ENCODE assay signal across 8 cellular contexts in the genomic region with DNA sequence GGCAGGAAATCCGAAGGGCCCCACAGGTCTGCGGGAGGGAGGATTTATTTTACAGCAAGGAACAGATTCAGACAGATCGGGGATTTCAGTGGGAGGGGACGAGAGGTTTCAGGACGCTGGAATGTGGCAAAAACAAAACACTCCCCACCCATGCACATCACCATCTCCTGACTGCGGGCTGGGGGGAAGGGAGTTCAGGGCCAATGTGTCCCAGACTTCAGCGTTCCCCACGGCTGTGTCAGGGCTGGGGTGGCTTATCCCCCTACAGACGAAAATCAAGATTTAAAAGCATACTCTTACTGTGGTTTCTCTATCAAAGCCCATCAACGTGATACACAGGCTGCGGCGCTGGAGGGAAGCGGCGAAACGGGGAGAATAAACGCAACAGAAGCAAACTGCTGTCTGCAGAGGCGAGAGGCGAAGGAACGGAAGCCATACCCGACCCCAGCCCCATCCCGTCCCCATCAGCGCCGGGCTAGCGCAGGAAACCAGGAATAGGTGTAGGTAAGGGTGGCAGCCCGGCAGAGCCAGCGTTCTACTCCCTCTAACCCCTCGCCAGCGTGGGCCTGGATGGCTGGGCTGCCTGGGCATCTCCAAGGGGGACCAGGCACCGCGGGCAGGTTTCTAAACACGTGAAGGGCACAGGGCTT. TPM values are rescaled to one million over a fixed set of nuclear protein-coding genes. Genes with fewer than 3 reads are reported as not detected.
DNase-seq lines count a peak whose midpoint lies in the region; ATAC-seq and TF ChIP-seq lines count a peak whose summit lies in the region.

No MANE protein-coding gene starts in this region.

- H3K9me3 Mint-ChIP-seq in CD14-positive monocyte, result peaks cover 0 to 42% (median 36%) of the 10 kb centered on the region in 7 donors

- peaks cover 82 to 99% (median 92%) of the 10 kb centered on the region in 3 donors for H3K27me3 Mint-ChIP-seq in CD14-positive monocyte (ENCODE audit: low read depth in 3 of 3)

- DNase-seq in CD14-positive monocyte (ENCODE audit: low spot score), result no peak
- DNase-seq in NCI-H1694 treated with DMSO at 0.1 percent for 48 hours (lab: John Stamatoyannopoulos, UW), result peak; percentile 43
- DNase-seq in coronary artery (ENCODE audit: low spot score), result peak; percentile 78
- no peak for DNase-seq in germinal center (ENCODE audit: low spot score)
- DNase-seq in SKM-1 (lab: John Stamatoyannopoulos, UW; ENCODE audit: unreplicated experiment), result no peak
- DNase-seq in SIG-M5 (lab: John Stamatoyannopoulos, UW), result no peak

- H3K36me3 ChIP-seq in muscle layer of colon (ENCODE audit: insufficient read depth, low read length), result no peaks in the 10 kb centered on the region

- H3K4me3 ChIP-seq in coronary artery, result peak overlapping the region; percentile 80
- H3K4me3 ChIP-seq in muscle layer of colon (ENCODE audit: low read depth in 1 of 2, low read length in 2 of 2), result peak overlapping the region; percentile 27 to 57

- intact Hi-C loops in CD14-positive monocyte (cut with micrococcal nuclease), result no loop called here

- peaks cover 10 to 11% of the 10 kb centered on the region in 2 donors for H3K36me3 Mint-ChIP-seq in CD14-positive monocyte

- H3K4me1 ChIP-seq in muscle layer of colon (ENCODE audit: insufficient read depth, low read length), result peaks cover 36% of the 10 kb centered on the region

- H3K27ac ChIP-seq in coronary artery (peak overlapping the region; percentile 82 to 89), muscle layer of colon (ENCODE audit: low read depth, low read length) (peak overlapping the region; percentile 6)

- peaks cover 60 to 78% of the 10 kb centered on the region in 2 donors for H3K27me3 ChIP-seq in muscle layer of colon (ENCODE audit: control insufficient read depth in 1 of 2, insufficient read depth in 2 of 2, low read length in 2 of 2)

- H3K4me3 Mint-ChIP-seq in CD14-positive monocyte, result peak overlapping the region; percentile 63 to 75

- no peak overlapping the region for H3K9ac ChIP-seq in muscle layer of colon (ENCODE audit: low read length)

- H3K4me1 Mint-ChIP-seq in CD14-positive monocyte, result peaks cover 41% of the 10 kb centered on the region

- H3K27ac Mint-ChIP-seq in CD14-positive monocyte, result peak overlapping the region in 1 of 7 donors; percentile 70

- no peak for TF ChIP-seq CTCF in CD14-positive monocyte (IDR thresholded peaks at IDR 0.05)
- TF ChIP-seq CTCF in coronary artery (IDR thresholded peaks at IDR 0.05), result no peak

- H3K9me3 ChIP-seq in muscle layer of colon (ENCODE audit: low read length), result no peaks in the 10 kb centered on the region

- no peak for ATAC-seq in HG03280 (IDR thresholded peaks at IDR 0.05; ENCODE audit: unreplicated experiment)

RNA-seq across cellular contexts. Expression of a gene that starts 2.7 kb away (rescaled TPM):
- polyA plus RNA-seq in CD14-positive monocyte, result under 1 TPM in 1 of 2 donors, not detected in 1; 0.31 TPM

Comparison
In these comparisons a context has a peak if more than half of its experiments do, and no peak if none do; other contexts are left out.
1. DNase-seq: peak in NCI-H1694 treated with DMSO at 0.1 percent for 48 hours (single experiment) and coronary artery (single experiment); none in CD14-positive monocyte (single experiment), germinal center (single experiment), SKM-1 (single experiment) and SIG-M5 (single experiment).